In the genomic region with DNA sequence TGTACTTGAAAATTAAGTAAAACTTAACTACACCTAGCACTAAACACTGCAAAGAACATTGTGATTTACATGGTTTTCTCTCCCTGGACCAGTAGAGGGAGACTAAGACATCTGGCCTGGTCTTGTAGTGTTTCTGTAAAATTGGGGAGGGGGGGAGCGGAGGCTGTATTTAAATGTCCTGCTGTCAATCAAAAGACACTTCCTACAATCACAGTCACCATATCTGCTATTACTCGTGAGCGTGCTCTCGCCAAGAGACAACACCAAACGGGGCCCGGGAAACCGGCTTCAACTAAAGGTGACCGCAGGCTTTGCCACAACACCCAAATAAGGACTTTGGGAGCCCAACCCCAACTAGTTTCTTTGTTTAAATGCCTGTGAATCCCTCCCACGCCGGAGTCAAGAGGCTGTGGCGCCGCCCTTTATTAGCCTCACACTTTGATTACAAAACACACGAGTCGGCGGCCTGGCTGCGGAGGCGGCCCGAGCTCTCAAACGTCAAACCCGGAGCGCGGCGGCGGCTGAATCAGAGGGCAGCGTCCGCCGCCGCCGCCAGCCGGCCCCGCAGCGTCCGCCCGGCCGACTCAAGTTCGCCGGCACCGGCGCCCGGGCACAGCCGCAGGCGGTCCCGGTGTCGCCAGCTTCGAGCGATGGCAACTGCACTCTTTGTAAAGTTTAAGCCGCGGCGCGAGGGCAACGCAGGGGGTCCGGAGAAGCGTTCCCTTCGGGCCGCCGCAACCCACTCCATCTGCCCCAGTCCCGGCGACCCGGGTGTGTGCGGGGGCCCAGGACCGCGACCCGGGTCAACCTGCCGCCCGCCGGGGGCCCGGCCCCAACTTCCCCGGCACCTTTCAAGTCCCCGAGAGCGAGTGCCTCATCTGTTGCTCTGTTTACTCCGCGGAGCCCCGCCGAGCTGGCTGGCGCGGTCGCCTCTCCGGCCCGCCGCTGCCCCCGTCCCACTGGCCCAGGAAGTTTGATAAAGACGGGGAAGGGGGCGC, we compare ENCODE assay signal across 1 cellular context.
TF ChIP-seq lines count a peak whose summit lies in the region.

No MANE protein-coding gene starts in this region.

TF ChIP-seq in A549, 52 proteins besides CTCF, POLR2A, EP300 and RAD21 (continued from another document):
- TF ChIP-seq, protein P1, sequence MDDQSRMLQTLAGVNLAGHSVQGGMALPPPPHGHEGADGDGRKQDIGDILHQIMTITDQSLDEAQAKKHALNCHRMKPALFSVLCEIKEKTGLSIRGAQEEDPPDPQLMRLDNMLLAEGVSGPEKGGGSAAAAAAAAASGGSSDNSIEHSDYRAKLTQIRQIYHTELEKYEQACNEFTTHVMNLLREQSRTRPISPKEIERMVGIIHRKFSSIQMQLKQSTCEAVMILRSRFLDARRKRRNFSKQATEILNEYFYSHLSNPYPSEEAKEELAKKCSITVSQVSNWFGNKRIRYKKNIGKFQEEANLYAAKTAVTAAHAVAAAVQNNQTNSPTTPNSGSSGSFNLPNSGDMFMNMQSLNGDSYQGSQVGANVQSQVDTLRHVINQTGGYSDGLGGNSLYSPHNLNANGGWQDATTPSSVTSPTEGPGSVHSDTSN (IDR thresholded peaks at IDR 0.05) = peak; percentile 90
- TF ChIP-seq CBX8 (IDR thresholded peaks at IDR 0.05) = no peak
- no peak for TF ChIP-seq HOXB5 (CRISPR knock-in tag; IDR thresholded peaks at IDR 0.05)
- TF ChIP-seq NFE2L2 (conservative IDR thresholded peaks at IDR 0.05; ENCODE audit: low read length) = no peak
- no peak for TF ChIP-seq GATA3 (IDR thresholded peaks at IDR 0.05; ENCODE audit: borderline replicate concordance)
- no peak for TF ChIP-seq FOSB (CRISPR knock-in tag; IDR thresholded peaks at IDR 0.05)
- peak; percentile 49 for TF ChIP-seq PHF8 (IDR thresholded peaks at IDR 0.05; ENCODE audit: borderline replicate concordance, low read depth)
- TF ChIP-seq MAZ (IDR thresholded peaks at IDR 0.05; ENCODE audit: borderline replicate concordance, low read depth, low read length) = peak; percentile 51; the same call in 1 of the 2 replicates
- no peak for TF ChIP-seq TP53 (CRISPR knock-in tag; IDR thresholded peaks at IDR 0.05)
- TF ChIP-seq HDAC2 (IDR thresholded peaks at IDR 0.05) = no peak
- TF ChIP-seq CBX2 (IDR thresholded peaks at IDR 0.05; ENCODE audit: borderline replicate concordance, low read depth) = no peak
- TF ChIP-seq FOXS1 (CRISPR knock-in tag; IDR thresholded peaks at IDR 0.05) = no peak
- TF ChIP-seq, protein P2, sequence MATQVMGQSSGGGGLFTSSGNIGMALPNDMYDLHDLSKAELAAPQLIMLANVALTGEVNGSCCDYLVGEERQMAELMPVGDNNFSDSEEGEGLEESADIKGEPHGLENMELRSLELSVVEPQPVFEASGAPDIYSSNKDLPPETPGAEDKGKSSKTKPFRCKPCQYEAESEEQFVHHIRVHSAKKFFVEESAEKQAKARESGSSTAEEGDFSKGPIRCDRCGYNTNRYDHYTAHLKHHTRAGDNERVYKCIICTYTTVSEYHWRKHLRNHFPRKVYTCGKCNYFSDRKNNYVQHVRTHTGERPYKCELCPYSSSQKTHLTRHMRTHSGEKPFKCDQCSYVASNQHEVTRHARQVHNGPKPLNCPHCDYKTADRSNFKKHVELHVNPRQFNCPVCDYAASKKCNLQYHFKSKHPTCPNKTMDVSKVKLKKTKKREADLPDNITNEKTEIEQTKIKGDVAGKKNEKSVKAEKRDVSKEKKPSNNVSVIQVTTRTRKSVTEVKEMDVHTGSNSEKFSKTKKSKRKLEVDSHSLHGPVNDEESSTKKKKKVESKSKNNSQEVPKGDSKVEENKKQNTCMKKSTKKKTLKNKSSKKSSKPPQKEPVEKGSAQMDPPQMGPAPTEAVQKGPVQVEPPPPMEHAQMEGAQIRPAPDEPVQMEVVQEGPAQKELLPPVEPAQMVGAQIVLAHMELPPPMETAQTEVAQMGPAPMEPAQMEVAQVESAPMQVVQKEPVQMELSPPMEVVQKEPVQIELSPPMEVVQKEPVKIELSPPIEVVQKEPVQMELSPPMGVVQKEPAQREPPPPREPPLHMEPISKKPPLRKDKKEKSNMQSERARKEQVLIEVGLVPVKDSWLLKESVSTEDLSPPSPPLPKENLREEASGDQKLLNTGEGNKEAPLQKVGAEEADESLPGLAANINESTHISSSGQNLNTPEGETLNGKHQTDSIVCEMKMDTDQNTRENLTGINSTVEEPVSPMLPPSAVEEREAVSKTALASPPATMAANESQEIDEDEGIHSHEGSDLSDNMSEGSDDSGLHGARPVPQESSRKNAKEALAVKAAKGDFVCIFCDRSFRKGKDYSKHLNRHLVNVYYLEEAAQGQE (IDR thresholded peaks at IDR 0.05) = no peak
- peak; percentile 37 to 42; a peak in 1 of 5 replicates for TF ChIP-seq JUN (IDR thresholded peaks at IDR 0.05)
- TF ChIP-seq RNF2 (IDR thresholded peaks at IDR 0.05; ENCODE audit: borderline replicate concordance, low read depth) = no peak; the same call in 1 of the 2 replicates
- peak in 1 of 2 experiments; percentile 50; a peak in 3 of 4 replicates for TF ChIP-seq CEBPB (IDR thresholded peaks at IDR 0.05)
- peak; percentile 93 for TF ChIP-seq SMC3 (IDR thresholded peaks at IDR 0.05)
- TF ChIP-seq, protein P3, sequence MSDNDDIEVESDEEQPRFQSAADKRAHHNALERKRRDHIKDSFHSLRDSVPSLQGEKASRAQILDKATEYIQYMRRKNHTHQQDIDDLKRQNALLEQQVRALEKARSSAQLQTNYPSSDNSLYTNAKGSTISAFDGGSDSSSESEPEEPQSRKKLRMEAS (IDR thresholded peaks at IDR 0.05) = peak; percentile 51; the same call in 1 of the 2 replicates
- no peak for TF ChIP-seq ZSCAN20 (CRISPR knock-in tag; IDR thresholded peaks at IDR 0.05)
- TF ChIP-seq HEYL (CRISPR knock-in tag; IDR thresholded peaks at IDR 0.05) = no peak
